ENCODE assay signal across 19 cellular contexts in the genomic region with DNA sequence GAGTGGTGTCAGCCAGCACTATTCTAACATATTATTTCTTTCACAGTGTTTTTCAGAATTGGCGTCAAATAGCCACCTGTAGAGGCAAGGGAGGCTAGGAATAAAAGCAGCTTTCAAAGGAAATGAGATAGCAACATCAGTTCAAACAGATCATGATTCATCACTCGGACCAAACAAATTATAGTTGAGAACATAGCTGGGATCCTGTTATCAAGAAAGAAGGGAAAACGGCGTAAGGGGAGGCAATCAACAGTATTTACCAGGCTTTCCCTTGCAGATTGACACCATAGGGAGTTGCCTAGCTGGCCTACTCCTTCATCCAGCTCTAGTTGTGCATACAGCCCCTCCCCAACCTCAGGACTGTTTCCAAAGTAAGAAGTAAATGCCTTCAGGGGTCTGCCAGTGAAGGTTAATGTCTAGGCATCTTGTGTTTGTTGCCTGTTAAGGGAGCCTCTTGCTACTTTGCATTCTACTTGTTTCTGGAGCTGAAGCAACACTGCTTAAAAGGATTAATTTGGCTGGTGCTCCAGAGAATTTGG.
"Had no signal": no experiment of that assay in that cellular context is flagged by ENCODE, and none has a peak within 500 bp of the region (broad histone marks: within the 10 kb centered on the region; RNA-seq: fewer than 3 reads in every experiment).

No MANE protein-coding gene starts in this region.

- DNase-seq: activated CD8-positive, alpha-beta memory T cell treated with anti-CD3 and anti-CD28 coated beads for 24 hours; activated CD8-positive, alpha-beta memory T cell treated with anti-CD3 and anti-CD28 coated beads, Interleukin-2, amount 50 U/mL, for 4 hours; activated T-cell treated with anti-CD3 and anti-CD28 coated beads, Interleukin-2, amount 50 U/mL, for 24 hours; colonic mucosa; lower lobe of right lung; naive thymus-derived CD4-positive, alpha-beta T cell; ovary; stimulated activated CD4-positive, alpha-beta T cell treated with anti-CD3 and anti-CD28 coated beads, Interleukin-4, amount 100 ng/mL, for 4 hours; stimulated activated naive CD8-positive, alpha-beta T cell treated with anti-CD3 and anti-CD28 coated beads, Interleukin-15, Interleukin-2, amounts not matched to agents 100 U/mL and 50 U/mL, for 24 hours; T-cell; thyroid gland; upper lobe of right lung; WERI-Rb-1 had no signal

- H3K27ac ChIP-seq: ascending aorta, colonic mucosa, gastroesophageal sphincter, lower lobe of right lung, ovary, prostate gland, right atrium auricular region, thyroid gland, upper lobe of right lung, WERI-Rb-1 had no signal

- H3K36me3 ChIP-seq: ascending aorta, colonic mucosa, gastroesophageal sphincter, lower lobe of right lung, ovary, prostate gland, right atrium auricular region, thyroid gland, upper lobe of right lung, WERI-Rb-1 had no signal

- FAIRE-seq: bronchial epithelial cell, keratinocyte had no signal

- H3K4me3 ChIP-seq: ascending aorta, colonic mucosa, gastroesophageal sphincter, lower lobe of right lung, ovary, prostate gland, right atrium auricular region, thyroid gland, upper lobe of right lung had no signal

- H3K9me3 ChIP-seq: ascending aorta, colonic mucosa, gastroesophageal sphincter, lower lobe of right lung, ovary, prostate gland, right atrium auricular region, thyroid gland, upper lobe of right lung had no signal

- H3K4me1 ChIP-seq: ascending aorta, colonic mucosa, gastroesophageal sphincter, lower lobe of right lung, prostate gland, right atrium auricular region, thyroid gland, upper lobe of right lung had no signal
